In the genomic region with DNA sequence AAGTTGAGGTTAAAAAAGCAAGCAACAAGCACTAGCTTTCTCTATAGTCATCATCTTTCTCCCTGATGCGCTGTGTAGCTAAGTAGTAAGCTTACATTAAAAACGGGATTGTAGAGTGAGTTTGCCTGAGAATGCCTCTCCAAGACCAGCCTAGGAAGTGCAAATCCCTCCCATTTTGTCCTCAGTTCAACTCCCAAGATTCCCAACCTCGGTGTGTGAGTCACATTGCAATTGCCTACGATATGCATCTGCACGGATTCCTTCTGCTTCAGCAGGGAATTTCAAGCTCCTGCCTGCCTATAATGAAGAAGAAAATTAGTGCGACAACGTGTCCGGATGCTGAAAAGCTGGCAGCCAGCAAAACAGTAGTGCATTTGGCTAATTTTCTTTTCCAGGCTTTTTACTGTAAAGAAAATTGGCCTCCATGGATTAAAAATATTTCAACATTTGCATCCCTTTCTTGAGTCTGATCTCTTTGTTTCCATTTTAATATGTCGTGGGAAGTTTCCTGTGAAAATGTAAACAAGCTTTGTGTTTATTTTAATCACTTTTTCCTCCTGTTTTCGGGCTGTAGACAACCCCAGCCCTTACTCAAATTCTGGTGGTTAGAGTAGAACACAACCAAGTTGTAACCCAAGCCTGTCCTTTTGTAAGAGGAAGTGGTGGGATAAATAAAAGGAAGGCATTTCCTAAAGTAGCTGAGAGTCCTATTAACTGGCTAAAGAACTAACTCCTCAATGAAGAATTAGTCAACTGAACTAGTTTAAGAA, we compare ENCODE assay signal across 1 cellular context.
TF ChIP-seq lines count a peak whose summit lies in the region.

No MANE protein-coding gene starts in this region.

TF ChIP-seq in IMR-90, 13 proteins besides CTCF, POLR2A, EP300 and RAD21 (continued from another document):
- TF ChIP-seq, protein P1, sequence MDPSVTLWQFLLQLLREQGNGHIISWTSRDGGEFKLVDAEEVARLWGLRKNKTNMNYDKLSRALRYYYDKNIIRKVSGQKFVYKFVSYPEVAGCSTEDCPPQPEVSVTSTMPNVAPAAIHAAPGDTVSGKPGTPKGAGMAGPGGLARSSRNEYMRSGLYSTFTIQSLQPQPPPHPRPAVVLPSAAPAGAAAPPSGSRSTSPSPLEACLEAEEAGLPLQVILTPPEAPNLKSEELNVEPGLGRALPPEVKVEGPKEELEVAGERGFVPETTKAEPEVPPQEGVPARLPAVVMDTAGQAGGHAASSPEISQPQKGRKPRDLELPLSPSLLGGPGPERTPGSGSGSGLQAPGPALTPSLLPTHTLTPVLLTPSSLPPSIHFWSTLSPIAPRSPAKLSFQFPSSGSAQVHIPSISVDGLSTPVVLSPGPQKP (IDR thresholded peaks at IDR 0.05; ENCODE audit: borderline replicate concordance, low read depth, low read length): no peak
- TF ChIP-seq RFX5 (IDR thresholded peaks at IDR 0.05; ENCODE audit: low read depth, low read length) (no peak), CHD1 (IDR thresholded peaks at IDR 0.05; ENCODE audit: low read depth, low read length) (no peak), BHLHE40 (IDR thresholded peaks at IDR 0.05; ENCODE audit: low read depth, low read length) (no peak), CEBPB (IDR thresholded peaks at IDR 0.05; ENCODE audit: low read depth, low read length) (peak; percentile 51; the same call in 1 of the 2 replicates), FOS (IDR thresholded peaks at IDR 0.05; ENCODE audit: low read depth, low read length) (peak; percentile 57; the same call in 1 of the 2 replicates)
- TF ChIP-seq, protein P2, sequence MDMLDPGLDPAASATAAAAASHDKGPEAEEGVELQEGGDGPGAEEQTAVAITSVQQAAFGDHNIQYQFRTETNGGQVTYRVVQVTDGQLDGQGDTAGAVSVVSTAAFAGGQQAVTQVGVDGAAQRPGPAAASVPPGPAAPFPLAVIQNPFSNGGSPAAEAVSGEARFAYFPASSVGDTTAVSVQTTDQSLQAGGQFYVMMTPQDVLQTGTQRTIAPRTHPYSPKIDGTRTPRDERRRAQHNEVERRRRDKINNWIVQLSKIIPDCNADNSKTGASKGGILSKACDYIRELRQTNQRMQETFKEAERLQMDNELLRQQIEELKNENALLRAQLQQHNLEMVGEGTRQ (IDR thresholded peaks at IDR 0.05; ENCODE audit: low read depth, low read length): no peak
TF ChIP-seq in IMR-90: peak in this region for 2.
